In genomic region chr10:86729677-86730076, GRCh38 we compare ENCODE assay signal across 13 cellular contexts. TPM values are rescaled to one million over a fixed set of nuclear protein-coding genes. Genes with fewer than 3 reads are reported as not detected.
DNase-seq lines count a peak whose midpoint lies in the region; ATAC-seq and TF ChIP-seq lines count a peak whose summit lies in the region.
"Had no signal": no experiment of that assay in that cellular context is flagged by ENCODE, and none has a peak within 500 bp of the region (broad histone marks: within the 10 kb centered on the region; RNA-seq: fewer than 3 reads in every experiment).

No MANE protein-coding gene starts in this region.

- H3K27ac ChIP-seq in right cardiac atrium (ENCODE audit: low read length), result peak overlapping the region; percentile 2
- peak overlapping the region; percentile 24 to 96 (median 86) for H3K27ac ChIP-seq in gastroesophageal sphincter
- peak overlapping the region; percentile 100 for H3K27ac ChIP-seq in rectal smooth muscle tissue (ENCODE audit: low read depth, low read length)
- peak overlapping the region; percentile 84 to 88 for H3K27ac ChIP-seq in tibial artery

- 67% methylated on average over 1 of the region's 1 CpG for WGBS in right cardiac atrium
- 78% methylated on average over 1 of the region's 1 CpG; no CpG with 5 or more reads in 1 of the 2 donors for WGBS in gastroesophageal sphincter (ENCODE audit: low coverage in 1 of 2), 2 donors

- peaks cover 11 to 26% of the 10 kb centered on the region in 2 donors for H3K27me3 Mint-ChIP-seq in effector memory CD8-positive, alpha-beta T cell

- no peak for TF ChIP-seq EP300 in gastroesophageal sphincter (IDR thresholded peaks at IDR 0.05)

- no peaks in the 10 kb centered on the region for H3K9me3 ChIP-seq in right cardiac atrium (ENCODE audit: control insufficient read depth, low read length)
- no peaks in the 10 kb centered on the region for H3K9me3 ChIP-seq in gastroesophageal sphincter
- H3K9me3 ChIP-seq in tibial artery, result no peaks in the 10 kb centered on the region

- no peaks in the 10 kb centered on the region for H3K9me3 Mint-ChIP-seq in effector memory CD8-positive, alpha-beta T cell

- no peak for TF ChIP-seq CTCF in gastroesophageal sphincter (IDR thresholded peaks at IDR 0.05)
- TF ChIP-seq CTCF in tibial artery (IDR thresholded peaks at IDR 0.05), result no peak

- no peak overlapping the region for H3K4me3 ChIP-seq in right cardiac atrium (ENCODE audit: low read length)
- no peak overlapping the region for H3K4me3 ChIP-seq in gastroesophageal sphincter
- no peak overlapping the region for H3K4me3 ChIP-seq in rectal smooth muscle tissue (ENCODE audit: low read length)
- no peak overlapping the region for H3K4me3 ChIP-seq in tibial artery

- no peak for ATAC-seq in right cardiac atrium
- no peak for ATAC-seq in left ventricle myocardium superior
- no peak for ATAC-seq in gastroesophageal sphincter
- ATAC-seq in effector memory CD8-positive, alpha-beta T cell (replicated peaks), result no peak

- H3K4me1 ChIP-seq in right cardiac atrium (ENCODE audit: control insufficient read depth, insufficient read depth, low read length) (peaks cover 15% of the 10 kb centered on the region), gastroesophageal sphincter (peaks cover 5 to 55% (median 11%) of the 10 kb centered on the region in 3 donors), rectal smooth muscle tissue (ENCODE audit: control insufficient read depth, insufficient read depth, low read length) (peaks cover 29% of the 10 kb centered on the region), tibial artery (peaks cover 0 to 50% (median 29%) of the 10 kb centered on the region in 4 donors)

- H3K36me3 ChIP-seq in gastroesophageal sphincter (peaks cover 0 to 14% of the 10 kb centered on the region in 2 donors), rectal smooth muscle tissue (ENCODE audit: control insufficient read depth, insufficient read depth, low read length) (no peaks in the 10 kb centered on the region), tibial artery (peaks cover 13 to 29% (median 14%) of the 10 kb centered on the region in 3 donors)

- no peaks in the 10 kb centered on the region for H3K4me1 Mint-ChIP-seq in effector memory CD8-positive, alpha-beta T cell (ENCODE audit: low read depth in 2 of 2)

- H3K4me3 Mint-ChIP-seq in effector memory CD8-positive, alpha-beta T cell, result no peak overlapping the region

- H3K9ac ChIP-seq in rectal smooth muscle tissue (ENCODE audit: low read length), result no peak overlapping the region

- H3K27me3 ChIP-seq in right cardiac atrium (ENCODE audit: control insufficient read depth, insufficient read depth) (no peaks in the 10 kb centered on the region), gastroesophageal sphincter (no peaks in the 10 kb centered on the region), rectal smooth muscle tissue (ENCODE audit: control insufficient read depth, insufficient read depth, low read length) (no peaks in the 10 kb centered on the region), tibial artery (no peaks in the 10 kb centered on the region)

- no peaks in the 10 kb centered on the region for H3K36me3 Mint-ChIP-seq in effector memory CD8-positive, alpha-beta T cell (ENCODE audit: insufficient read depth)

- H3K27ac Mint-ChIP-seq in effector memory CD8-positive, alpha-beta T cell, result no peak overlapping the region

- DNase-seq in right cardiac atrium, result no peak
- no peak for DNase-seq in left ventricle myocardium superior
- DNase-seq in tibial artery, result no peak
- DNase-seq in effector memory CD8-positive, alpha-beta T cell, result no peak
- no peak for DNase-seq in SIG-M5 treated with dmso at 0.1 percent for 504 hours (lab: John Stamatoyannopoulos, UW; ENCODE audit: unreplicated experiment)
- DNase-seq in NCI-H2196 (lab: John Stamatoyannopoulos, UW; ENCODE audit: unreplicated experiment), result no peak
- DNase-seq: KG1, NCI-H1048, NCI-H2081 treated with DMSO at 0.1 percent for 48 hours, NCI-H2227 treated with DMSO at 0.1 percent for 48 hours, NCI-H524 had no signal

- intact Hi-C loops in right cardiac atrium (cut with DNase I) (no loop called here), left ventricle myocardium superior (cut with micrococcal nuclease) (no loop called here), tibial artery (cut with DNase I; ENCODE audit: low total_unique reads) (no loop called here)

- TF ChIP-seq POLR2A in gastroesophageal sphincter (IDR thresholded peaks at IDR 0.05), result no peak

RNA-seq across cellular contexts. Expression of gene BMPR1A, which starts 26.7 kb away (rescaled TPM):
- total RNA-seq in right cardiac atrium (10 to 100 TPM; 60.4 to 92.0 (median 65.6) TPM), left ventricle myocardium superior (48.4 TPM), gastroesophageal sphincter (100 to 1,000 TPM in 3 of 4 donors, 10 to 100 TPM in 1; 91.5 to 121 (median 117) TPM)
- polyA plus RNA-seq in right cardiac atrium, result 10.8 TPM

Comparison
In these comparisons a context has a peak if more than half of its experiments do, and no peak if none do; other contexts are left out.
1. H3K27ac ChIP-seq: peak in every context shown above with its lines; median percentile 100 in rectal smooth muscle tissue; 86 in tibial artery; 86 in gastroesophageal sphincter; 2 in right cardiac atrium.